ENCODE assay signal across 24 cellular contexts in the genomic region with DNA sequence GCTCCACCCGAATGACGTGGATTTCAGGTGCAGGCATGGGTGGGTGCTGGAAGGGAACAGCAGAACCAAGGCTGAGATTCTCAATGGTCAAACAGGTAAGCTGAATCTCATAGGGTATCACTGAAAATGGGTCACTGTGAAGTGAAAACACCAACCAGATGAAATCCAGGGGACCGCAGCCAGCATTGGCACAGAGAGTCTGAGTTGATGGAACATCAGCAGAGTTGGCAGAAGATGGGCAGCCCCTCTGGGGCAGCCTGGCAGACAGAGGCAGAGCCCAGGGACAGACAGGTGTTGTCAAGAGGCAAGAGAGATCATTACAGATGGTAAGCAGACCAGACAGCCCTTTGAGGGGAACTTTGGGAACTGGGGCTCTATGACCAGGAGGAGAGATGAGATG. TPM values are rescaled to one million over a fixed set of nuclear protein-coding genes. Genes with fewer than 3 reads are reported as not detected.
DNase-seq lines count a peak whose midpoint lies in the region; ATAC-seq, FAIRE-seq and TF ChIP-seq lines count a peak whose summit lies in the region.
"Had no signal": no experiment of that assay in that cellular context is flagged by ENCODE, and none has a peak within 500 bp of the region (broad histone marks: within the 10 kb centered on the region; RNA-seq: fewer than 3 reads in every experiment).

No MANE protein-coding gene starts in this region.

- CTCF ChIA-PET in T-cell (lab: Charles Lee) (no interaction called here), HepG2 (lab: Yijun Ruan, JAX; ENCODE audit: low intra/inter-chr PET ratio, low total read pairs) (no interaction called here)

- no peaks in the 10 kb centered on the region for H3K27me3 Mint-ChIP-seq in activated CD4-positive, alpha-beta T cell treated with anti-CD3 and anti-CD28 coated beads, Interleukin-2, amount 10 ng/mL, durations not matched to agents 24 days and 14 days
- no peaks in the 10 kb centered on the region for H3K27me3 Mint-ChIP-seq in T-cell

- TF ChIP-seq CTCF in HepG2 (CRISPR knock-in tag; IDR thresholded peaks at IDR 0.05) (no peak), thoracic aorta (IDR thresholded peaks at IDR 0.05) (no peak)

- TF ChIP-seq RAD21 in HepG2 (CRISPR knock-in tag; IDR thresholded peaks at IDR 0.05): no peak

- H3K36me3 ChIP-seq in HepG2 (replicated peaks in 1 of 2; ENCODE audit: control insufficient read depth in 1 of 2, insufficient read depth in 2 of 2, low read length in 2 of 2) (peaks cover 23 to 34% of the 10 kb centered on the region in 2 experiments; a peak in 4 of 5 replicates), thoracic aorta (no peaks in the 10 kb centered on the region)
- H3K36me3 ChIP-seq: thyroid gland had no signal

- peaks cover 9% of the 10 kb centered on the region for H3K9me3 Mint-ChIP-seq in activated CD4-positive, alpha-beta T cell treated with anti-CD3 and anti-CD28 coated beads, Interleukin-2, amount 10 ng/mL, durations not matched to agents 24 days and 14 days
- H3K9me3 Mint-ChIP-seq in T-cell: peaks cover under 1 to 10% (median 3%) of the 10 kb centered on the region in 3 donors

- H3K4me1 Mint-ChIP-seq in activated CD4-positive, alpha-beta T cell treated with anti-CD3 and anti-CD28 coated beads, Interleukin-2, amount 10 ng/mL, durations not matched to agents 24 days and 14 days: peaks cover 28% of the 10 kb centered on the region
- H3K4me1 Mint-ChIP-seq in T-cell: peaks cover 71 to 87% (median 78%) of the 10 kb centered on the region in 3 donors
- H3K4me1 Mint-ChIP-seq: B cell had no signal

- POLR2A ChIA-PET in T-cell (lab: Charles Lee): no interaction called here
- POLR2A ChIA-PET in HepG2 (lab: Yijun Ruan, JAX): no interaction called here

- peaks cover 6% of the 10 kb centered on the region for H3K36me3 Mint-ChIP-seq in activated CD4-positive, alpha-beta T cell treated with anti-CD3 and anti-CD28 coated beads, Interleukin-2, amount 10 ng/mL, durations not matched to agents 24 days and 14 days (ENCODE audit: low read depth)
- H3K36me3 Mint-ChIP-seq in T-cell: peaks cover 16% of the 10 kb centered on the region

- ATAC-seq in T-cell (replicated peaks in 1 of 4): no peak
- ATAC-seq in HepG2: no peak
- no peak for ATAC-seq in thoracic aorta (ENCODE audit: insufficient number of reproducible peaks, low FRiP score, low read depth)
- ATAC-seq in activated CD4-positive, CD25-positive, alpha-beta regulatory T cell treated with anti-CD3 and anti-CD28 coated beads, Interleukin-2, amount 50 U/mL, for 24 hours: no peak

- DNase-seq in activated CD4-positive, alpha-beta T cell treated with anti-CD3 and anti-CD28 coated beads, Interleukin-2, amount 10 ng/mL, durations not matched to agents 24 days and 14 days: no peak
- DNase-seq in activated CD4-positive, alpha-beta T cell treated with anti-CD3 and anti-CD28 coated beads for 48 hours: no peak
- DNase-seq in T-cell (no peak), HepG2 (ENCODE audit: low spot score) (no peak), thoracic aorta (ENCODE audit: low spot score) (no peak), DMS153 (lab: John Stamatoyannopoulos, UW) (no peak), KG1 (lab: John Stamatoyannopoulos, UW) (no peak)
- DNase-seq: activated CD4-positive, alpha-beta T cell treated with anti-CD3 and anti-CD28 coated beads for 4 hours; GDM1; mesenchymal stem cell; NCI-H1092 treated with DMSO at 0.1 percent for 48 hours; NCI-H2029 treated with DMSO at 0.1 percent for 48 hours; NCI-H446; nephron progenitor cell; RPMI8226; stimulated activated CD4-positive, alpha-beta T cell treated with anti-CD3 and anti-CD28 coated beads, Interleukin-12 subunit alpha, Interleukin-12 subunit beta, amount 100 ng/mL, for 4 hours; thyroid gland had no signal

- intact Hi-C loops in activated CD4-positive, alpha-beta T cell treated with anti-CD3 and anti-CD28 coated beads, Interleukin-2, amount 10 ng/mL, durations not matched to agents 24 days and 14 days (cut with micrococcal nuclease): no loop called here
- intact Hi-C loops in HepG2 (cut with micrococcal nuclease; ENCODE audit: unreplicated experiment): no loop called here

- H3K27ac Mint-ChIP-seq in activated CD4-positive, alpha-beta T cell treated with anti-CD3 and anti-CD28 coated beads, Interleukin-2, amount 10 ng/mL, durations not matched to agents 24 days and 14 days: peak overlapping the region; percentile 28
- peak overlapping the region; percentile 66 to 79 for H3K27ac Mint-ChIP-seq in T-cell
- H3K27ac Mint-ChIP-seq: B cell, nephron progenitor cell had no signal

- H3K4me1 ChIP-seq in HepG2 (ENCODE audit: insufficient read depth, low read length) (peaks cover 52% of the 10 kb centered on the region), thoracic aorta (ENCODE audit: control insufficient read depth in 1 of 2, low read depth in 2 of 2) (peaks cover 49 to 98% of the 10 kb centered on the region in 2 donors)

- H3K27me3 ChIP-seq in HepG2 (ENCODE audit: control insufficient read depth in 1 of 2, insufficient read depth in 2 of 2, low read length in 2 of 2) (no peaks in the 10 kb centered on the region), thoracic aorta (replicated peaks; ENCODE audit: insufficient read depth) (no peaks in the 10 kb centered on the region)
- H3K27me3 ChIP-seq: thyroid gland had no signal

- no peak overlapping the region for H3K9ac ChIP-seq in HepG2 (ENCODE audit: insufficient read depth, low read depth, low read length)

- no peak overlapping the region for H3K4me2 ChIP-seq in HepG2 (ENCODE audit: low read depth, low read length)

- H3K4me3 Mint-ChIP-seq in activated CD4-positive, alpha-beta T cell treated with anti-CD3 and anti-CD28 coated beads, Interleukin-2, amount 10 ng/mL, durations not matched to agents 24 days and 14 days: no peak overlapping the region
- no peak overlapping the region for H3K4me3 Mint-ChIP-seq in T-cell
- H3K4me3 Mint-ChIP-seq: B cell, nephron progenitor cell had no signal

- in situ Hi-C loops in HepG2 (cut with HindIII; ENCODE audit: extremely low pct_ligation_motif_present, low pct_unique_long_range_greater_than_20kb): no loop called here

- H3K9me3 ChIP-seq in HepG2 (ENCODE audit: low read length) (peaks cover 11% of the 10 kb centered on the region), thoracic aorta (no peaks in the 10 kb centered on the region)
- H3K9me3 ChIP-seq: thyroid gland had no signal

- H3K79me2 ChIP-seq in HepG2 (ENCODE audit: insufficient read depth, low read length): peaks cover 97% of the 10 kb centered on the region

- H4K20me1 ChIP-seq in HepG2 (ENCODE audit: insufficient read depth, low read length): peaks cover 15% of the 10 kb centered on the region

- no peak overlapping the region for H3K27ac ChIP-seq in HepG2 (ENCODE audit: extremely low read length, insufficient read depth, low read length)
- peak overlapping the region; percentile 92 to 97 for H3K27ac ChIP-seq in thoracic aorta
- H3K27ac ChIP-seq: 22Rv1, thyroid gland had no signal

- TF ChIP-seq EP300 in HepG2 (IDR thresholded peaks at IDR 0.05; ENCODE audit: low read depth in 2 of 2, low read length in 2 of 2): no peak
- TF ChIP-seq EP300 in HepG2 (CRISPR knock-in tag; IDR thresholded peaks at IDR 0.05; ENCODE audit: borderline replicate concordance): no peak

- no TSS peak for BruUV-seq in HepG2 (replicated peaks; lab: Mats Ljungman, UMichigan)

- TF ChIP-seq POLR2A in HepG2 (IDR thresholded peaks at IDR 0.05; ENCODE audit: insufficient read depth in 1 of 2, low read depth in 2 of 2, low read length in 2 of 2): no peak

- no peak overlapping the region for H3K4me3 ChIP-seq in HepG2 (replicated peaks in 1 of 3; ENCODE audit: insufficient read depth in 1 of 3, low read depth in 2 of 3, low read length in 3 of 3)
- H3K4me3 ChIP-seq in thoracic aorta: no peak overlapping the region
- H3K4me3 ChIP-seq: thyroid gland had no signal

- FAIRE-seq in HepG2 (lab: Jason Lieb, UNC): no peak
- FAIRE-seq: colon, frontal cortex, GM19239, H1 had no signal

- WGBS in HepG2 (ENCODE audit: low lambda C conversion rate): 96% methylated on average over 3 of the region's 3 CpGs

- no peak overlapping the region for H2AFZ ChIP-seq in HepG2 (ENCODE audit: low read length)

TF ChIP-seq in HepG2, 621 proteins besides CTCF, POLR2A, EP300 and RAD21 (continues in another document):
- TF ChIP-seq REXO4 (CRISPR knock-in tag; IDR thresholded peaks at IDR 0.05; ENCODE audit: borderline replicate concordance) (no peak), KDM6A (CRISPR knock-in tag; IDR thresholded peaks at IDR 0.05; ENCODE audit: low read depth) (no peak), ZNF333 (CRISPR knock-in tag; IDR thresholded peaks at IDR 0.05; ENCODE audit: borderline replicate concordance) (no peak), ZIK1 (CRISPR knock-in tag; IDR thresholded peaks at IDR 0.05; ENCODE audit: borderline replicate concordance, low read depth) (no peak)

RNA-seq across cellular contexts. Expression of gene ACTN1, which starts 48.0 kb away (rescaled TPM):
- total RNA-seq in activated CD4-positive, alpha-beta T cell treated with anti-CD3 and anti-CD28 coated beads, Interleukin-2, amount 10 ng/mL, durations not matched to agents 24 days and 14 days: 44.9 and 52.6 TPM in 2 replicates
- total RNA-seq in T-cell (100 to 1,000 TPM in 4 of 5 donors, 10 to 100 TPM in 1; 84.8 to 219 (median 122) TPM), HepG2 (2016; rRNA removed; fragmentation: Illumina TruSeq; extraction: Trizol) (58.6 and 62.4 TPM in 2 replicates), thoracic aorta (1,000 to 10,000 TPM; 1,201 to 1,291 TPM)
- 9.6 and 10.7 TPM in 2 replicates for total RNA-seq in HepG2 (2016; cell fraction: cytosol; rRNA removed; fragmentation: Illumina TruSeq; extraction: Trizol; ENCODE audit: low read depth)
- 55.0 and 63.6 TPM in 2 replicates for total RNA-seq in HepG2 (2016; cell fraction: insoluble cytoplasmic fraction; rRNA removed; fragmentation: Illumina TruSeq; extraction: Trizol)
- 25.2 and 28.3 TPM in 2 replicates for total RNA-seq in HepG2 (2016; cell fraction: membrane; rRNA removed; fragmentation: Illumina TruSeq; extraction: Trizol)
- 62.9 and 75.6 TPM in 2 replicates for total RNA-seq in HepG2 (2016; cell fraction: nucleus; rRNA removed; fragmentation: Illumina TruSeq; extraction: Trizol)
- 152 and 162 TPM in 2 replicates for polyA plus RNA-seq in HepG2 (2011; rRNA removed)
- 97.7 and 136 TPM in 2 replicates for polyA plus RNA-seq in HepG2 (2011; cell fraction: cytosol; rRNA removed)
- polyA plus RNA-seq in HepG2 (2011; cell fraction: nucleus; rRNA removed): 162 and 195 TPM in 2 replicates
- polyA plus RNA-seq in HepG2 (2012): 109 and 118 TPM in 2 replicates
- polyA plus RNA-seq in HepG2 (2016; cell fraction: cytosol; fragmentation: Illumina TruSeq; extraction: Trizol; ENCODE audit: low read depth): 8.0 and 10.4 TPM in 2 replicates
- 67.9 and 88.1 TPM in 2 replicates for polyA plus RNA-seq in HepG2 (2016; cell fraction: insoluble cytoplasmic fraction; fragmentation: Illumina TruSeq; extraction: Trizol; ENCODE audit: low read depth)
- 15.3 and 18.8 TPM in 2 replicates for polyA plus RNA-seq in HepG2 (2016; cell fraction: membrane; fragmentation: Illumina TruSeq; extraction: Trizol; ENCODE audit: low read depth)
- polyA plus RNA-seq in HepG2 (2016; cell fraction: nucleus; fragmentation: Illumina TruSeq; extraction: Trizol; ENCODE audit: insufficient read depth, low read depth): 91.6 and 93.8 TPM in 2 replicates
- polyA minus RNA-seq in HepG2 (2011; rRNA and poly(A)+ RNA removed; ENCODE audit: low replicate concordance): 144 and 214 TPM in 2 replicates
- 167 and 168 TPM in 2 replicates for polyA minus RNA-seq in HepG2 (2011; cell fraction: cytosol; rRNA and poly(A)+ RNA removed)
- 119 and 126 TPM in 2 replicates for polyA minus RNA-seq in HepG2 (2011; cell fraction: nucleus; rRNA and poly(A)+ RNA removed)

Comparison
In these comparisons a context has a peak if more than half of its experiments do, and no peak if none do; other contexts are left out.
1. RNA of gene ACTN1, which starts 48.0 kb away (total RNA-seq): 1,201 to 1,291 TPM in thoracic aorta; 84.8 to 219 TPM in T-cell, 9.6 to 75.6 TPM in HepG2 and 44.9 to 52.6 TPM in activated CD4-positive, alpha-beta T cell treated with anti-CD3 and anti-CD28 coated beads, Interleukin-2, amount 10 ng/mL, durations not matched to agents 24 days and 14 days; every median in the first group is over 4 times any median in the second.